ENCODE assay signal across 20 cellular contexts in the genomic region with DNA sequence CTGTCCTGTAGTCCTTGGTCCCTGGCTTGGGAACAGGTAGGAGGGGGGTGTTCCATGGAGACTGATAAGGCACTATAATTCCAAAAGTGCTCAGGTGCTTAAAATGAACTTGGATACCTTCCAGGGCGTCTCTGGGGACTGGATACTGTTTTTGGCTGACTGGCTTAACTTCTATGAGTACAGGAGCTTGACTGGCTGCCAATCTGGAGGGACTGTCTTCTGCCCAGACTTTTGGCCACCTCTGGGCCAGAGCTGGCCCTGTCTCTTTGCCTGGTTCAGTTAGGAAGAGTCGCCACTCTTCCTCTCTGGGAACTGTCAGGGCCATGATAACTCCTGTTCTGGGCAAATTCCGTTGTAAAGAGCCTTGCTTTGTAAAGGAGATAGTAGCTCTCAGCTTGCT.
DNase-seq lines count a peak whose midpoint lies in the region; ATAC-seq and TF ChIP-seq lines count a peak whose summit lies in the region.
"Had no signal": no experiment of that assay in that cellular context is flagged by ENCODE, and none has a peak within 500 bp of the region (broad histone marks: within the 10 kb centered on the region; RNA-seq: fewer than 3 reads in every experiment).

No MANE protein-coding gene starts in this region.

- no peak for TF ChIP-seq CTCF in right atrium auricular region (IDR thresholded peaks at IDR 0.05)
- TF ChIP-seq CTCF in thyroid gland (IDR thresholded peaks at IDR 0.05), result no peak

- ATAC-seq in Right ventricle myocardium superior (ENCODE audit: poor library complexity), result peak; percentile 51
- ATAC-seq in left lobe of liver, result peak; percentile 72
- no peak for ATAC-seq in HG03135 (IDR thresholded peaks at IDR 0.05; ENCODE audit: unreplicated experiment)
- ATAC-seq: GM12878 had no signal

- H3K27me3 ChIP-seq in right atrium auricular region, result no peaks in the 10 kb centered on the region
- no peaks in the 10 kb centered on the region for H3K27me3 ChIP-seq in thyroid gland
- H3K27me3 ChIP-seq: BE2C had no signal

- H3K4me1 ChIP-seq in right atrium auricular region (no peaks in the 10 kb centered on the region), thyroid gland (peaks cover 0 to 10% of the 10 kb centered on the region in 2 donors)
- H3K4me1 ChIP-seq: BE2C had no signal

- intact Hi-C loops in Right ventricle myocardium superior (cut with DNase I) (no loop called here), thyroid gland (cut with DNase I) (no loop called here)

- H3K27ac ChIP-seq in right atrium auricular region (no peak overlapping the region), thyroid gland (no peak overlapping the region)
- H3K27ac ChIP-seq: HL-60 had no signal

- H3K4me3 ChIP-seq in right atrium auricular region, result no peak overlapping the region
- H3K4me3 ChIP-seq in thyroid gland (replicated peaks in 1 of 3), result no peak overlapping the region
- H3K4me3 ChIP-seq: GM12878 had no signal

- TF ChIP-seq POLR2A in thyroid gland (IDR thresholded peaks at IDR 0.05), result no peak

- WGBS in thyroid gland, 2 donors, result 53 to 61% methylated on average over 3 of the region's 3 CpGs

- no peak for DNase-seq in Right ventricle myocardium superior
- no peak for DNase-seq in right atrium auricular region (ENCODE audit: low spot score)
- peak; percentile 51 for DNase-seq in NCI-H69 (lab: John Stamatoyannopoulos, UW)
- DNase-seq in left lobe of liver (ENCODE audit: low spot score), result no peak
- DNase-seq in thyroid gland, result peak; percentile 80 to 81
- DNase-seq in NCI-H82 (lab: John Stamatoyannopoulos, UW), result no peak
- DNase-seq: ACHN; BE2C; C1 segment of cervical spinal cord; CD4-positive, CD25-positive, alpha-beta regulatory T cell; CD8-positive, alpha-beta memory T cell; COR-L47; DMS 273 treated with DMSO at 0.1 percent for 48 hours; DMS53; DND-41; EL; H9 had no signal

- H3K36me3 ChIP-seq in right atrium auricular region (no peaks in the 10 kb centered on the region), thyroid gland (no peaks in the 10 kb centered on the region)
- H3K36me3 ChIP-seq: BE2C had no signal

- H3K9me3 ChIP-seq in right atrium auricular region (peaks cover 0 to 9% of the 10 kb centered on the region in 2 donors), thyroid gland (no peaks in the 10 kb centered on the region)
- H3K9me3 ChIP-seq: BE2C had no signal

Comparison
In these comparisons a context has a peak if more than half of its experiments do, and no peak if none do; other contexts are left out.
1. DNase-seq: peak in NCI-H69 (single experiment) and thyroid gland (2 of 2); none in Right ventricle myocardium superior (single experiment), right atrium auricular region (single experiment), left lobe of liver (single experiment) and NCI-H82 (single experiment).